ENCODE assay signal across 9 cellular contexts in the genomic region with DNA sequence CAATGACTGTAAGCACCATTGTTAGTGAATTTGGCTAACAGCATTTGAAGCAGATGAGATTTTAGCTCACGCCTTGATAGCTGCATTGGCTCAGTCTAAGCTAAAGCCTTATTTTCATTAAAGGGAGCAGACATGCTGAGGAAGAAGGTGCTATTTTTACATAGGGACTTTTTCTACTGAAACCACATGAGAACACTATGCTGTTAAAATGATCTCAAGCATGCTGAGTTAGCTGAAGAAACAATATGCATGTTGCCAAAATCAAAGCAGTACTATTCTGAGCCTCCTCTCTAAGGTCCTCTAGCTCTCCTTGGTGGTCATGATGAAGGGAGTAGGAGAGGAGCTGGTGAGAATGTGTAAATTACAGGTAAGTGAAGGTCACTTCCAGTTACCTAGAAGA.
DNase-seq lines count a peak whose midpoint lies in the region; ATAC-seq and TF ChIP-seq lines count a peak whose summit lies in the region.
"Had no signal": no experiment of that assay in that cellular context is flagged by ENCODE, and none has a peak within 500 bp of the region (broad histone marks: within the 10 kb centered on the region; RNA-seq: fewer than 3 reads in every experiment).

No MANE protein-coding gene starts in this region.

- DNase-seq in OCI-LY7 (ENCODE audit: low spot score) (peak; percentile 46), NK-92 (lab: John Stamatoyannopoulos, UW; ENCODE audit: unreplicated experiment) (no peak), Calu3 (no peak), NCI-H1930 (lab: John Stamatoyannopoulos, UW) (no peak)
- DNase-seq: NCI-H2081 had no signal

- no peaks in the 10 kb centered on the region for H3K79me2 ChIP-seq in OCI-LY7 (ENCODE audit: insufficient read depth, low read depth, low read length)

- no peaks in the 10 kb centered on the region for H3K9me3 Mint-ChIP-seq in Calu3 (ENCODE audit: low read depth, unreplicated experiment)

- no peaks in the 10 kb centered on the region for H3K9me2 ChIP-seq in OCI-LY7 (ENCODE audit: insufficient read depth, low read length)

- H3K9ac ChIP-seq in stomach smooth muscle (ENCODE audit: low read length in 2 of 2) = no peak overlapping the region

- no peaks in the 10 kb centered on the region for H3K9me3 ChIP-seq in OCI-LY7 (ENCODE audit: low read length)
- H3K9me3 ChIP-seq in stomach smooth muscle (ENCODE audit: control insufficient read depth in 2 of 2, low read length in 2 of 2) = no peaks in the 10 kb centered on the region
- H3K9me3 ChIP-seq: neutrophil had no signal

- no peak overlapping the region for H3K4me3 Mint-ChIP-seq in Calu3 (ENCODE audit: low read depth, unreplicated experiment)

- intact Hi-C loops in OCI-LY7 (cut with micrococcal nuclease; ENCODE audit: unreplicated experiment) = loop anchor here (1.0 to 10.0 kb wide), 2 partner anchors 100 to 134 kb away; partner anchors contain the start of gene JADE1
- intact Hi-C loops in Calu3 (cut with micrococcal nuclease; ENCODE audit: unreplicated experiment) = no loop called here

- H3K27me3 ChIP-seq in stomach smooth muscle (ENCODE audit: control insufficient read depth in 1 of 2, insufficient read depth in 2 of 2, low read length in 2 of 2) = no peaks in the 10 kb centered on the region
- H3K27me3 ChIP-seq: neutrophil had no signal

- H2AFZ ChIP-seq in OCI-LY7 (ENCODE audit: low read length) = 0 out of 2 replicates have a peak overlapping the region, but pooled peaks have one; percentile 1

- H3K36me3 Mint-ChIP-seq in Calu3 (ENCODE audit: insufficient read depth, unreplicated experiment) = no peaks in the 10 kb centered on the region

- ATAC-seq in GM19324 (IDR thresholded peaks at IDR 0.05; ENCODE audit: low FRiP score, unreplicated experiment) = peak; percentile 92
- peak; percentile 96 for ATAC-seq in HG02870 (IDR thresholded peaks at IDR 0.05; ENCODE audit: unreplicated experiment)

- H3K4me3 ChIP-seq in OCI-LY7 (ENCODE audit: low read depth, low read length, poor library complexity, severe bottlenecking) (no peak overlapping the region), stomach smooth muscle (ENCODE audit: low read length in 2 of 2) (no peak overlapping the region)

- no peaks in the 10 kb centered on the region for H3K27me3 Mint-ChIP-seq in Calu3 (ENCODE audit: unreplicated experiment)

- no peaks in the 10 kb centered on the region for H3K36me3 ChIP-seq in OCI-LY7 (ENCODE audit: insufficient read depth, low read length)
- H3K36me3 ChIP-seq in stomach smooth muscle (ENCODE audit: control insufficient read depth in 2 of 2, insufficient read depth in 2 of 2, low read length in 2 of 2) = no peaks in the 10 kb centered on the region
- H3K36me3 ChIP-seq: neutrophil had no signal

- H3K27ac ChIP-seq in OCI-LY7 (ENCODE audit: low read depth, low read length, poor library complexity, severe bottlenecking) (peak overlapping the region; percentile 47), stomach smooth muscle (ENCODE audit: low read length) (peak overlapping the region; percentile 7)
- H3K27ac ChIP-seq: neutrophil had no signal

- peak overlapping the region; percentile 28 for H3K4me2 ChIP-seq in OCI-LY7 (ENCODE audit: low read length)

- H3K4me1 ChIP-seq in OCI-LY7 (ENCODE audit: insufficient read depth, low read length, poor library complexity, severe bottlenecking) = peaks cover 15% of the 10 kb centered on the region
- peaks cover 3% of the 10 kb centered on the region for H3K4me1 ChIP-seq in stomach smooth muscle (ENCODE audit: control insufficient read depth, insufficient read depth, low read length)

- TF ChIP-seq CTCF in OCI-LY7 (conservative IDR thresholded peaks at IDR 0.05; ENCODE audit: low read length) (no peak), Calu3 (IDR thresholded peaks at IDR 0.05; ENCODE audit: unreplicated experiment) (no peak)

- CTCF ChIA-PET in OCI-LY7 (lab: Charles Lee; ENCODE audit: unreplicated experiment) (interaction anchor here (0.5 kb wide), 1 partner anchor 106 kb away, joined by 4 read pairs; no protein-coding TSS in a partner anchor), Calu3 (lab: Charles Lee) (no interaction called here)

- no peaks in the 10 kb centered on the region for H3K4me1 Mint-ChIP-seq in Calu3 (ENCODE audit: low read depth, unreplicated experiment)

- H3K27ac Mint-ChIP-seq in Calu3 (ENCODE audit: unreplicated experiment) = no peak overlapping the region

- H4K20me1 ChIP-seq in OCI-LY7 (ENCODE audit: insufficient read depth, low read length) = no peaks in the 10 kb centered on the region

- POLR2A ChIA-PET in OCI-LY7 (lab: Charles Lee) = interaction anchor here (1.2 to 1.6 kb wide), 2 partner anchors 12 to 19 kb away, joined by 5 to 6 read pairs; no protein-coding TSS in a partner anchor

- BruUV-seq in OCI-LY7 (replicated peaks; lab: Mats Ljungman, UMichigan) (no TSS peak), Calu3 (replicated peaks; lab: Mats Ljungman, UMichigan) (no TSS peak)
